ENCODE assay signal across 22 cellular contexts in the genomic region with DNA sequence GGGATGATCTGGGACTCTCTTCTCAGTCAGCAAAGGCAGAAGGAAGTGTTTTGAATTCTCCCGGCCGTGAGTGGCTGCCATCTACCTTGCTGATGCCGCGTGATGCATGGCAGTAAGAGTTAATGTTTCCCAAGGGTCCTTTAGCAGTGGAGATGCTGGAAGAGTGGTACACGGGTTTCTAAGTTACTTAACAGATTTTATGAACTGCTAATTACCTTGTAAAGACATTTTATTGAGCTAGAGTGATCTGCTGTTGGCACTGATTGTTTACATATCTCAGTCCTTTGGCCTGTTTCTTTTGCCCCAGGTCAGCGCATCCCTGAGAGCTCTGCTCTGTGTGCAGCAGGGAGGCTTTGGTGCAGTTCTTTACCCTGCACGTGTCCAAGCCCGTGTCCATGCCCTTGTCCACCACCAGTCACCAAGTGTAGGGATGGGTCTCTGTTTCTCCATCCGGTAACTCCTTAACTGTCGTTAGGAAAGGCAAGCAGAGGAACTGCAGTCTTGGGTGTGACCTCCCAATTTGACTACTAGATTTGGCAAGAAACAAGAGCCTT.
A peak's percentile ranks its signal among the peaks of the same experiment; 100 is the strongest.
DNase-seq lines count a peak whose midpoint lies in the region; ATAC-seq and TF ChIP-seq lines count a peak whose summit lies in the region.
"Had no signal": no experiment of that assay in that cellular context is flagged by ENCODE, and none has a peak within 500 bp of the region (broad histone marks: within the 10 kb centered on the region; RNA-seq: fewer than 3 reads in every experiment).

No MANE protein-coding gene starts in this region.

- peaks cover 43% of the 10 kb centered on the region for H3K4me1 ChIP-seq in vagina
- H3K4me1 ChIP-seq: SJCRH30 had no signal

- POLR2A ChIA-PET in T-cell (lab: Charles Lee), result no interaction called here

- peaks cover 9% of the 10 kb centered on the region for H3K4me1 Mint-ChIP-seq in activated CD8-positive, alpha-beta memory T cell treated with anti-CD3 and anti-CD28 coated beads, Interleukin-2, amount 10 ng/mL, durations not matched to agents 7 days and 5 days
- H3K4me1 Mint-ChIP-seq in T-cell, result peaks cover 23 to 40% (median 30%) of the 10 kb centered on the region in 3 donors

- CTCF ChIA-PET in activated CD8-positive, alpha-beta memory T cell treated with anti-CD3 and anti-CD28 coated beads, Interleukin-2, amount 10 ng/mL, durations not matched to agents 7 days and 5 days (lab: Charles Lee), result no interaction called here
- CTCF ChIA-PET in T-cell (lab: Charles Lee), result no interaction called here

- H3K36me3 ChIP-seq in vagina, result no peaks in the 10 kb centered on the region
- H3K36me3 ChIP-seq: SJCRH30 had no signal

- H3K27ac Mint-ChIP-seq in activated CD8-positive, alpha-beta memory T cell treated with anti-CD3 and anti-CD28 coated beads, Interleukin-2, amount 10 ng/mL, durations not matched to agents 7 days and 5 days, result no peak overlapping the region
- no peak overlapping the region for H3K27ac Mint-ChIP-seq in T-cell

- intact Hi-C loops in left colon (cut with DNase I, micrococcal nuclease) (no loop called here), vagina (cut with DNase I) (loop anchor here (10.0 kb wide), 2 partner anchors 101 to 161 kb away; no protein-coding TSS in a partner anchor)

- H3K27ac ChIP-seq in vagina, result peak overlapping the region; percentile 80
- H3K27ac ChIP-seq: PC-9, SJCRH30 had no signal

- H3K27me3 Mint-ChIP-seq in activated CD8-positive, alpha-beta memory T cell treated with anti-CD3 and anti-CD28 coated beads, Interleukin-2, amount 10 ng/mL, durations not matched to agents 7 days and 5 days, result no peaks in the 10 kb centered on the region
- H3K27me3 Mint-ChIP-seq in T-cell, result no peaks in the 10 kb centered on the region

- no peak for ATAC-seq in activated CD8-positive, alpha-beta memory T cell treated with anti-CD3 and anti-CD28 coated beads, Interleukin-2, amount 10 ng/mL, durations not matched to agents 7 days and 5 days
- ATAC-seq in left colon (peak; percentile 79), GM21367 (IDR thresholded peaks at IDR 0.05; ENCODE audit: unreplicated experiment) (no peak), T-cell (replicated peaks in 1 of 4) (no peak)
- ATAC-seq: HCT116, Right ventricle myocardium inferior had no signal

- peak; percentile 1 for DNase-seq in activated CD8-positive, alpha-beta memory T cell treated with anti-CD3 and anti-CD28 coated beads for 24 hours
- DNase-seq in activated CD8-positive, alpha-beta memory T cell treated with anti-CD3 and anti-CD28 coated beads, Interleukin-2, amount 10 ng/mL, durations not matched to agents 7 days and 5 days, result no peak
- DNase-seq in NCI-H69 (lab: John Stamatoyannopoulos, UW) (peak; percentile 31), left colon (peak in 1 of 2 donors; percentile 21), vagina (ENCODE audit: extremely low spot score in 2 of 2) (no peak), T-cell (no peak), NCI-H524 treated with DMSO at 0.1 percent for 48 hours (lab: John Stamatoyannopoulos, UW) (no peak)
- DNase-seq: 8988T, Calu3, DMS153, GOT3, MV-4-11, NCI-H1105, NCI-H2081 treated with DMSO at 0.1 percent for 48 hours, NCI-H446, NCI-H526, PC-9, SJCRH30, T-helper 1 cell had no signal

- no peaks in the 10 kb centered on the region for H3K9me3 Mint-ChIP-seq in activated CD8-positive, alpha-beta memory T cell treated with anti-CD3 and anti-CD28 coated beads, Interleukin-2, amount 10 ng/mL, durations not matched to agents 7 days and 5 days (ENCODE audit: low read depth)
- H3K9me3 Mint-ChIP-seq in T-cell, result no peaks in the 10 kb centered on the region

- no peak for TF ChIP-seq CTCF in vagina (IDR thresholded peaks at IDR 0.05)

- H3K9me3 ChIP-seq in vagina, result no peaks in the 10 kb centered on the region
- H3K9me3 ChIP-seq: SJCRH30 had no signal

- H3K36me3 Mint-ChIP-seq in activated CD8-positive, alpha-beta memory T cell treated with anti-CD3 and anti-CD28 coated beads, Interleukin-2, amount 10 ng/mL, durations not matched to agents 7 days and 5 days, result no peaks in the 10 kb centered on the region
- H3K36me3 Mint-ChIP-seq in T-cell, result peaks cover 3% of the 10 kb centered on the region

- no peaks in the 10 kb centered on the region for H3K27me3 ChIP-seq in vagina
- H3K27me3 ChIP-seq: SJCRH30 had no signal

- H3K4me3 ChIP-seq in vagina, result no peak overlapping the region
- H3K4me3 ChIP-seq: PC-9, SJCRH30 had no signal

- H3K4me3 Mint-ChIP-seq in activated CD8-positive, alpha-beta memory T cell treated with anti-CD3 and anti-CD28 coated beads, Interleukin-2, amount 10 ng/mL, durations not matched to agents 7 days and 5 days, result no peak overlapping the region
- no peak overlapping the region for H3K4me3 Mint-ChIP-seq in T-cell

- TF ChIP-seq POLR2A in vagina (IDR thresholded peaks at IDR 0.05), result no peak

Comparison
In these comparisons a context has a peak if more than half of its experiments do, and no peak if none do; other contexts are left out.
1. DNase-seq: peak in activated CD8-positive, alpha-beta memory T cell treated with anti-CD3 and anti-CD28 coated beads for 24 hours (single experiment) and NCI-H69 (single experiment); none in activated CD8-positive, alpha-beta memory T cell treated with anti-CD3 and anti-CD28 coated beads, Interleukin-2, amount 10 ng/mL, durations not matched to agents 7 days and 5 days (single experiment), vagina (0 of 2), T-cell (0 of 34) and NCI-H524 treated with DMSO at 0.1 percent for 48 hours (single experiment).